Comparison of ENCODE assay signal across 8 cellular contexts in the genomic region with DNA sequence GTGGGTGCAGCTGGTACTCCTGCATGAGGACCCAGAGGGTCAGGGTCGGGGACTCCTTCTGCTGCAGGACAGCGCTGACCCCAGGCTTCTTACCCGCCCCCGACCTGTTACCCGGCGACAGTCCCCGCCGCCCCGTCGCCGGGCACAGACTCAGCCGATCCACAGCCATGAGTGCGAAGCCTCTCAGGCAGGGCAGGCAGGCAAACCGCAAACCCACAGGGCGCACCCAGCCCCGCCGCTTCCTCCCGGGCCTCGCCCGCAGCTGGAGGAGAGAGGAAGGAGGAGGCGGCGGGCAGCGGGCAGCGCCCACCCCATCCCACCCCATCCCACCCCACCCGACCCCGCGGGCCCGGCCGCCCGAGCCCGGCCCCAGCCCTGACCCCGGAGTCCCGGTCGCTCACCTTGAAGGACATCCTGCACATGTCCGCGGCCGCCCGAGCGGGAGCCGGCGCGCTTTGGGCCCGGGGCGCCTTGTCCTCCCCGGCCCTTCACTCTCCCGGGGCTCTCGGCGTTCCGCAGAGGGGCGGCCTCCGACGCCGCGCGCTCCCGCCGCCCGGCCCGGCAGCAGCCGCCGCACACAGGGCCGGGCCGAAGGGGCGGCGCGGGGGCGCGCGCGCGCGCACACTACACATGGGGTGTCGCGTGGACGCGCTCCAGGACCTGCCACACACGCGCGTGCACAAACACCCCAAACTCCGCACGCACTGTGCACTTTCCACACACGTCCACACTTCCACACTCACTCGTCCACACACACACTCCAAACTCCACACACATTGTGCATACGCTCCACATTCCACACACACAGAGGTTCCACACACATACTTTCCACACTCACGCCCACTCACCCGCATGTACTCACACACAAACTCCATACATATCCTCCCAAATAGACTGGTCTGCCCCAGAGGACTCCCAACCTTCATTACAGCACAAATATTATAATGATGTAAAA. TPM values are rescaled to one million over a fixed set of nuclear protein-coding genes. Genes with fewer than 3 reads are reported as not detected.
DNase-seq lines count a peak whose midpoint lies in the region; ATAC-seq and TF ChIP-seq lines count a peak whose summit lies in the region.

A gene with protein sequence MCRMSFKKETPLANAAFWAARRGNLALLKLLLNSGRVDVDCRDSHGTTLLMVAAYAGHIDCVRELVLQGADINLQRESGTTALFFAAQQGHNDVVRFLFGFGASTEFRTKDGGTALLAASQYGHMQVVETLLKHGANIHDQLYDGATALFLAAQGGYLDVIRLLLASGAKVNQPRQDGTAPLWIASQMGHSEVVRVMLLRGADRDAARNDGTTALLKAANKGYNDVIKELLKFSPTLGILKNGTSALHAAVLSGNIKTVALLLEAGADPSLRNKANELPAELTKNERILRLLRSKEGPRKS (minus strand): TSS at position 603 of the 955 bp plus-strand sequence. CDS start 181 bp downstream, at position 422.

- peaks cover 20% of the 10 kb centered on the region for H3K27me3 ChIP-seq in DND-41 (ENCODE audit: insufficient read depth, low read length, poor library complexity)
- H3K27me3 ChIP-seq in HUES6 (ENCODE audit: control insufficient read depth, insufficient read depth, low read length), result peaks cover 29% of the 10 kb centered on the region
- peaks cover 21 to 96% of the 10 kb centered on the region in 2 donors for H3K27me3 ChIP-seq in left lung

- no peak within 1 kb of the TSS for H3K4me2 ChIP-seq in DND-41 (ENCODE audit: insufficient read depth, low read length)

- no peaks in the 10 kb centered on the region for H3K4me1 ChIP-seq in DND-41 (ENCODE audit: insufficient read depth, low read length)
- H3K4me1 ChIP-seq in HUES6 (ENCODE audit: control insufficient read depth, insufficient read depth, low read length), result peaks cover 10% of the 10 kb centered on the region; the same call in 1 of the 2 replicates
- H3K4me1 ChIP-seq in left lung, result peaks cover 0 to 22% of the 10 kb centered on the region in 2 donors

- H3K9ac ChIP-seq in DND-41 (ENCODE audit: low read depth, low read length) (no peak within 1 kb of the TSS), HUES6 (ENCODE audit: low read length) (peak within 1 kb of the TSS; percentile 25)

- peak; percentile 46 for DNase-seq in DND-41
- peak; percentile 4 to 24 (median 12) for DNase-seq in activated CD4-positive, CD25-positive, alpha-beta regulatory T cell (lab: John Stamatoyannopoulos, UW)
- DNase-seq in choroid plexus epithelial cell (ENCODE audit: low read depth), result no peak
- DNase-seq in left lung, result peak; percentile 37 to 87
- peak; percentile 28 to 33 for DNase-seq in stimulated activated CD4-positive, alpha-beta T cell treated with anti-CD3 and anti-CD28 coated beads, Interleukin-4, amount 100 ng/mL, for 48 hours (ENCODE audit: low read depth in 2 of 2)

- H3K4me3 ChIP-seq in DND-41 (ENCODE audit: low read depth in 1 of 2, low read length in 2 of 2), result no peak within 1 kb of the TSS
- peak within 1 kb of the TSS; percentile 68 for H3K4me3 ChIP-seq in HUES6 (ENCODE audit: low read depth, low read length)
- H3K4me3 ChIP-seq in choroid plexus epithelial cell (ENCODE audit: low read depth, low read length), result peak within 1 kb of the TSS; percentile 48
- peak within 1 kb of the TSS; percentile 33 to 48 for H3K4me3 ChIP-seq in left lung

- H3K27ac ChIP-seq in DND-41 (ENCODE audit: low read length) (no peak within 1 kb of the TSS), HUES6 (ENCODE audit: low read depth, low read length) (no peak within 1 kb of the TSS), left lung (peak within 1 kb of the TSS; percentile 26 to 53)

- no peaks in the 10 kb centered on the region for H4K20me1 ChIP-seq in DND-41 (ENCODE audit: insufficient read depth, low read length)

- no peak within 1 kb of the TSS for H2AFZ ChIP-seq in DND-41 (ENCODE audit: low read depth, low read length)

- H3K79me2 ChIP-seq in DND-41 (ENCODE audit: insufficient read depth, low read length), result no peaks in the 10 kb centered on the region

- intact Hi-C loops in left lung (cut with DNase I), result no loop called here

- H3K36me3 ChIP-seq in DND-41 (ENCODE audit: insufficient read depth, low read length), result no peaks in the 10 kb centered on the region
- no peaks in the 10 kb centered on the region for H3K36me3 ChIP-seq in HUES6 (ENCODE audit: control insufficient read depth, insufficient read depth, low read length)
- H3K36me3 ChIP-seq in left lung, result no peaks in the 10 kb centered on the region

- ATAC-seq in DND-41 (ENCODE audit: insufficient read depth, low read depth), result peak; percentile 84
- ATAC-seq in left lung, result peak; percentile 88
- no peak for ATAC-seq in HG03469 (IDR thresholded peaks at IDR 0.05; ENCODE audit: unreplicated experiment)
- no peak for ATAC-seq in GM19397 (IDR thresholded peaks at IDR 0.05; ENCODE audit: unreplicated experiment)

- TF ChIP-seq CTCF in DND-41 (IDR thresholded peaks at IDR 0.05; ENCODE audit: borderline replicate concordance, extremely low read depth, low read length, poor library complexity, severe bottlenecking) (no peak), choroid plexus epithelial cell (conservative IDR thresholded peaks at IDR 0.05; ENCODE audit: low read depth, low read length) (no peak), left lung (IDR thresholded peaks at IDR 0.05) (no peak)

- no peaks in the 10 kb centered on the region for H3K9me3 ChIP-seq in DND-41 (ENCODE audit: insufficient read depth, low read length, severe bottlenecking)
- H3K9me3 ChIP-seq in HUES6 (ENCODE audit: control insufficient read depth, insufficient read depth, low read depth, low read length), result no peaks in the 10 kb centered on the region
- H3K9me3 ChIP-seq in left lung, result no peaks in the 10 kb centered on the region

RNA-seq across cellular contexts. Expression of the gene that starts here (rescaled TPM):
- 10 to 100 TPM; 23.1 to 51.9 TPM for total RNA-seq in left lung

Comparison
In these comparisons a context has a peak if more than half of its experiments do, and no peak if none do; other contexts are left out.
1. ATAC-seq: peak in DND-41 (single experiment) and left lung (single experiment); none in HG03469 (single experiment) and GM19397 (single experiment).
2. H3K27ac ChIP-seq: peak in left lung (2 of 2); none in DND-41 (single experiment) and HUES6 (single experiment).
3. H3K4me3 ChIP-seq: peak in HUES6 (single experiment), choroid plexus epithelial cell (single experiment) and left lung (2 of 2); none in DND-41 (0 of 2).